Comparison of ENCODE assay signal across 8 cellular contexts in genomic region chr2:70132244-70133126, GRCh38. TPM values are rescaled to one million over a fixed set of nuclear protein-coding genes. Genes with fewer than 3 reads are reported as not detected.
DNase-seq lines count a peak whose midpoint lies in the region; ATAC-seq, FAIRE-seq and TF ChIP-seq lines count a peak whose summit lies in the region.

No MANE protein-coding gene starts in this region.

- TF ChIP-seq EP300 in K562 (IDR thresholded peaks at IDR 0.05; ENCODE audit: low read length), result no peak

- intact Hi-C loops in OCI-LY7 (cut with micrococcal nuclease; ENCODE audit: unreplicated experiment), result loop anchor here (2.0 kb wide), 1 partner anchor 44 kb away; no protein-coding TSS in a partner anchor
- intact Hi-C loops in K562 (cut with micrococcal nuclease), result loop anchor here (2.0 kb wide), 1 partner anchor 24 kb away; no protein-coding TSS in a partner anchor

- H3K27me3 ChIP-seq in HUES48 (ENCODE audit: control insufficient read depth, insufficient read depth, low read length) (no peaks in the 10 kb centered on the region), K562 (ENCODE audit: control insufficient read depth in 2 of 2, insufficient read depth in 2 of 2, low read length in 2 of 2) (no peaks in the 10 kb centered on the region), iPS-18a (ENCODE audit: control insufficient read depth, insufficient read depth, low read length) (no peaks in the 10 kb centered on the region)

- WGBS in K562 (ENCODE audit: insufficient coverage, low coverage, missing lambda C conversion rate), result 13% methylated on average over 8 of the region's 8 CpGs

- FAIRE-seq in K562 (lab: Jason Lieb, UNC), result peak; percentile 35

- H3K27ac ChIP-seq in HUES48 (ENCODE audit: low read depth, low read length) (peak overlapping the region; percentile 86), OCI-LY7 (ENCODE audit: low read depth, low read length, poor library complexity, severe bottlenecking) (peak overlapping the region; percentile 93), K562 (ENCODE audit: extremely low read depth, low read depth, low read length) (peak overlapping the region; percentile 95), iPS-18a (ENCODE audit: low read length) (peak overlapping the region; percentile 26), skin epidermis (peak overlapping the region; percentile 23 to 99 (median 90))

- TF ChIP-seq POLR2A in K562 (conservative IDR thresholded peaks at IDR 0.05), result peak; percentile 62

- H3K9me3 ChIP-seq in HUES48 (ENCODE audit: control insufficient read depth, insufficient read depth, low read length), result no peaks in the 10 kb centered on the region
- no peaks in the 10 kb centered on the region for H3K9me3 ChIP-seq in OCI-LY7 (ENCODE audit: low read length)
- no peaks in the 10 kb centered on the region for H3K9me3 ChIP-seq in K562 (replicated peaks; ENCODE audit: control insufficient read depth, insufficient read depth, low read depth, low read length)
- H3K9me3 ChIP-seq in iPS-18a (ENCODE audit: control insufficient read depth, low read depth, low read length), result no peaks in the 10 kb centered on the region

- CTCF ChIA-PET in OCI-LY7 (lab: Charles Lee; ENCODE audit: unreplicated experiment), result interaction anchor here (1.3 kb wide), 1 partner anchor 39 kb away, joined by 3 read pairs; no protein-coding TSS in a partner anchor
- CTCF ChIA-PET in K562 (lab: Yijun Ruan, JAX; ENCODE audit: low intra/inter-chr PET ratio), result no interaction called here

- no peaks in the 10 kb centered on the region for H4K20me1 ChIP-seq in OCI-LY7 (ENCODE audit: insufficient read depth, low read length)
- no peaks in the 10 kb centered on the region for H4K20me1 ChIP-seq in K562 (replicated peaks; ENCODE audit: control insufficient read depth, insufficient read depth, low read length)

- no peaks in the 10 kb centered on the region for H3K9me1 ChIP-seq in K562 (ENCODE audit: control insufficient read depth, insufficient read depth, low read length)

- H3K9ac ChIP-seq in HUES48 (ENCODE audit: low read depth, low read length) (peak overlapping the region; percentile 20; the same call in 1 of the 2 replicates), K562 (ENCODE audit: insufficient read depth in 1 of 2, low read depth in 2 of 2, low read length in 2 of 2) (peak overlapping the region; percentile 78 to 92), iPS-18a (ENCODE audit: low read length) (peak overlapping the region; percentile 47)

- no peaks in the 10 kb centered on the region for H3K9me2 ChIP-seq in OCI-LY7 (ENCODE audit: insufficient read depth, low read length)

- BruUV-seq in OCI-LY7 (replicated peaks; lab: Mats Ljungman, UMichigan), result TSS peak; percentile 93
- BruUV-seq in K562 (replicated peaks; lab: Mats Ljungman, UMichigan), result no TSS peak

- H2AFZ ChIP-seq in OCI-LY7 (ENCODE audit: low read length) (peak overlapping the region; percentile 85; the same call in 1 of the 2 replicates), K562 (ENCODE audit: low read depth, low read length) (peak overlapping the region; percentile 90)

- no peak for TF ChIP-seq RAD21 in K562 (CRISPR knock-in tag; conservative IDR thresholded peaks at IDR 0.05 in 1 of 2, IDR thresholded peaks at IDR 0.05 in 1 of 2)

- H3K4me3 ChIP-seq in HUES48 (ENCODE audit: low read depth, low read length), result no peak overlapping the region
- H3K4me3 ChIP-seq in OCI-LY7 (ENCODE audit: low read depth, low read length, poor library complexity, severe bottlenecking), result peak overlapping the region; percentile 67
- H3K4me3 ChIP-seq in K562, result peak overlapping the region; percentile 2; the same call in 1 of the 2 replicates
- H3K4me3 ChIP-seq in iPS-18a (ENCODE audit: low read length), result no peak overlapping the region
- peak overlapping the region in 4 of 7 experiments; percentile 10 to 22 (median 13) for H3K4me3 ChIP-seq in skin epidermis

- in situ Hi-C loops in K562 (cut with MboI), result loop anchor here (10.0 kb wide), 1 partner anchor 408 kb away; no protein-coding TSS in a partner anchor

- peak; percentile 90 for DNase-seq in DMS153 treated with DMSO at 0.1 percent for 48 hours (lab: John Stamatoyannopoulos, UW; ENCODE audit: unreplicated experiment)
- peak; percentile 73 for DNase-seq in OCI-LY7 (ENCODE audit: low spot score)
- peak in 1 of 4 experiments; percentile 64 for DNase-seq in K562 (ENCODE audit: extremely low read depth in 1 of 4, low spot score in 3 of 4)

- peaks cover 18% of the 10 kb centered on the region; the same call in 1 of the 2 replicates for H3K79me2 ChIP-seq in OCI-LY7 (ENCODE audit: insufficient read depth, low read depth, low read length)
- no peaks in the 10 kb centered on the region for H3K79me2 ChIP-seq in K562 (ENCODE audit: control insufficient read depth, insufficient read depth, low read length)

- H3K4me1 ChIP-seq in HUES48 (ENCODE audit: control insufficient read depth, insufficient read depth, low read length) (peaks cover 24% of the 10 kb centered on the region), OCI-LY7 (ENCODE audit: insufficient read depth, low read length, poor library complexity, severe bottlenecking) (peaks cover 80% of the 10 kb centered on the region), K562 (replicated peaks in 1 of 2; ENCODE audit: control insufficient read depth in 2 of 2, insufficient read depth in 2 of 2, low read length in 2 of 2) (peaks cover 33 to 62% of the 10 kb centered on the region in 2 experiments), iPS-18a (ENCODE audit: control insufficient read depth, low read depth, low read length) (peaks cover 21% of the 10 kb centered on the region)

- peak overlapping the region; percentile 94 for H3K4me2 ChIP-seq in OCI-LY7 (ENCODE audit: low read length)
- H3K4me2 ChIP-seq in K562 (ENCODE audit: insufficient read depth, low read length), result peak overlapping the region; percentile 77

- POLR2A ChIA-PET in OCI-LY7 (lab: Charles Lee) (interaction anchor here (0.6 to 9.7 kb wide), 24 partner anchors 9 to 229 kb away, joined by 3 to 129 read pairs (median 5); partner anchors contain the start of genes C2orf42, MXD1 and SNRPG), K562 (lab: Yijun Ruan, JAX) (interaction anchor here (0.7 to 6.0 kb wide), 12 partner anchors 8 to 219 kb away, joined by 3 to 74 read pairs (median 7); partner anchors contain the start of genes MXD1, PCBP1 and SNRPG)

- ATAC-seq in GM19397 (IDR thresholded peaks at IDR 0.05; ENCODE audit: unreplicated experiment) (peak; percentile 32), K562 (peak; percentile 47), HG02852 (IDR thresholded peaks at IDR 0.05; ENCODE audit: unreplicated experiment) (no peak)

- TF ChIP-seq CTCF in OCI-LY7 (conservative IDR thresholded peaks at IDR 0.05; ENCODE audit: low read length) (0 out of 2 replicates have a peak, but pooled peaks have one; percentile 22), K562 (IDR thresholded peaks at IDR 0.05 in 2 of 3, conservative IDR thresholded peaks at IDR 0.05 in 1 of 3; ENCODE audit: insufficient read depth in 2 of 3, low read depth in 1 of 3, low read length in 3 of 3) (no peak)

- H3K36me3 ChIP-seq in HUES48 (ENCODE audit: control insufficient read depth, insufficient read depth, low read length) (no peaks in the 10 kb centered on the region), OCI-LY7 (ENCODE audit: insufficient read depth, low read length) (no peaks in the 10 kb centered on the region), K562 (ENCODE audit: control insufficient read depth, insufficient read depth, low read length) (no peaks in the 10 kb centered on the region), iPS-18a (ENCODE audit: control insufficient read depth, low read depth, low read length) (no peaks in the 10 kb centered on the region)

TF ChIP-seq in K562, 482 proteins besides CTCF, POLR2A, EP300 and RAD21 (continues in another document):
- 0 out of 2 replicates have a peak, but pooled peaks have one; percentile 10 for TF ChIP-seq HDAC2 (IDR thresholded peaks at IDR 0.05)

RNA-seq across cellular contexts. Expression of gene PCBP1, which starts 45.2 kb away (rescaled TPM):
- total RNA-seq in OCI-LY7 (2014; rRNA removed; shearing (Covaris generic)), result 54.8 and 58.2 TPM in 2 replicates
- 393 and 423 TPM in 2 replicates for total RNA-seq in OCI-LY7 (2022)
- 30.2 and 53.7 TPM in 2 replicates for total RNA-seq in K562 (2011; cell fraction: chromatin; rRNA removed; ENCODE audit: low replicate concordance)
- total RNA-seq in K562 (2011; cell fraction: nucleolus; rRNA removed), result 60.7 and 63.0 TPM in 2 replicates
- 58.0 and 69.2 TPM in 2 replicates for total RNA-seq in K562 (2011; cell fraction: nucleoplasm; rRNA removed)
- 78.1 and 99.4 TPM in 2 replicates for total RNA-seq in K562 (2014; rRNA removed)
- 58.9 and 61.9 TPM in 2 replicates for total RNA-seq in K562 (2014; rRNA removed; fragmentation: Illumina TruSeq; extraction: Trizol)
- total RNA-seq in K562 (2015; rRNA removed; fragmentation: Illumina TruSeq; extraction: Trizol), result 72.5 and 76.0 TPM in 2 replicates
- total RNA-seq in K562 (2021), result 407 and 420 TPM in 2 replicates
- 122 and 123 TPM in 2 replicates for polyA plus RNA-seq in K562 (2011; rRNA removed)
- 131 and 249 TPM in 2 replicates for polyA plus RNA-seq in K562 (2011; cell fraction: cytosol; rRNA removed)
- polyA plus RNA-seq in K562 (2011; cell fraction: nucleus; rRNA removed), result 78.5 and 114 TPM in 2 replicates
- 431 TPM in 2 replicates for polyA plus RNA-seq in K562 (2012)
- 347 and 391 TPM in 2 replicates for polyA plus RNA-seq in K562 (2014; fragmentation: Illumina TruSeq; extraction: Trizol)
- polyA plus RNA-seq in K562 (2014; fragmentation: Nextera tagmentation; extraction: Ambion mirVana), result 10 to 100 TPM; 19.2 to 23.9 TPM
- polyA plus RNA-seq in K562 (2014; rRNA removed), result 212 and 227 TPM in 2 replicates
- polyA minus RNA-seq in K562 (2011; rRNA and poly(A)+ RNA removed), result 55.6 and 69.8 TPM in 2 replicates
- polyA minus RNA-seq in K562 (2011; cell fraction: cytosol; rRNA and poly(A)+ RNA removed), result 92.3 and 95.3 TPM in 2 replicates
- polyA minus RNA-seq in K562 (2011; cell fraction: nucleus; rRNA and poly(A)+ RNA removed), result 36.1 and 36.7 TPM in 2 replicates

RNA-seq across cellular contexts. Expression of gene C2orf42, which starts 58.3 kb away (rescaled TPM):
- total RNA-seq in OCI-LY7 (2014; rRNA removed; shearing (Covaris generic)), result 24.5 and 26.8 TPM in 2 replicates
- total RNA-seq in OCI-LY7 (2022) (19.0 and 21.3 TPM in 2 replicates), K562 (2014; rRNA removed) (9.4 and 10.9 TPM in 2 replicates), K562 (2014; rRNA removed; fragmentation: Illumina TruSeq; extraction: Trizol) (7.1 and 7.7 TPM in 2 replicates), K562 (2015; rRNA removed; fragmentation: Illumina TruSeq; extraction: Trizol) (6.7 and 7.5 TPM in 2 replicates), K562 (2021) (7.3 and 9.6 TPM in 2 replicates)
- total RNA-seq in K562 (2011; cell fraction: chromatin; rRNA removed; ENCODE audit: low replicate concordance), result 50.0 and 60.5 TPM in 2 replicates
- 36.7 and 37.4 TPM in 2 replicates for total RNA-seq in K562 (2011; cell fraction: nucleolus; rRNA removed)
- 43.0 and 56.3 TPM in 2 replicates for total RNA-seq in K562 (2011; cell fraction: nucleoplasm; rRNA removed)
- polyA plus RNA-seq in K562 (2011; rRNA removed) (5.9 and 7.7 TPM in 2 replicates), K562 (2014; fragmentation: Illumina TruSeq; extraction: Trizol) (5.8 and 7.1 TPM in 2 replicates), K562 (2014; fragmentation: Nextera tagmentation; extraction: Ambion mirVana) (1 to 10 TPM; 4.6 to 4.9 TPM), K562 (2014; rRNA removed) (5.6 and 8.4 TPM in 2 replicates)
- polyA plus RNA-seq in K562 (2011; cell fraction: cytosol; rRNA removed), result 2.8 and 4.8 TPM in 2 replicates
- 10.2 and 15.6 TPM in 2 replicates for polyA plus RNA-seq in K562 (2011; cell fraction: nucleus; rRNA removed)
- 4.8 and 5.4 TPM in 2 replicates for polyA plus RNA-seq in K562 (2012)
- 20.2 and 25.2 TPM in 2 replicates for polyA minus RNA-seq in K562 (2011; rRNA and poly(A)+ RNA removed)
- 5.1 and 7.4 TPM in 2 replicates for polyA minus RNA-seq in K562 (2011; cell fraction: cytosol; rRNA and poly(A)+ RNA removed)
- 16.3 and 20.2 TPM in 2 replicates for polyA minus RNA-seq in K562 (2011; cell fraction: nucleus; rRNA and poly(A)+ RNA removed)

Comparison
In these comparisons a context has a peak if more than half of its experiments do, and no peak if none do; other contexts are left out.
1. H3K27ac ChIP-seq: peak in every context shown above with its lines; median percentile 95 in K562; 93 in OCI-LY7; 90 in skin epidermis; 86 in HUES48; 26 in iPS-18a.
2. H3K4me3 ChIP-seq: peak in OCI-LY7 (single experiment), K562 (single experiment) and skin epidermis (4 of 7); none in HUES48 (single experiment) and iPS-18a (single experiment).
3. H3K9ac ChIP-seq: peak in every context shown above with its lines; median percentile 85 in K562; 47 in iPS-18a; 20 in HUES48.